Comparison of ENCODE assay signal across 17 cellular contexts in genomic region chr14:81889529-81889928, GRCh38.
"Had no signal": no experiment of that assay in that cellular context is flagged by ENCODE, and none has a peak within 500 bp of the region (broad histone marks: within the 10 kb centered on the region; RNA-seq: fewer than 3 reads in every experiment).

No MANE protein-coding gene starts in this region.

- DNase-seq: colonic mucosa; dermis blood vessel endothelial cell; esophagus squamous epithelium; foreskin keratinocyte; kidney; left colon; mammary epithelial cell; naive thymus-derived CD4-positive, alpha-beta T cell; posterior cingulate gyrus; right cardiac atrium; stimulated activated CD4-positive, alpha-beta T cell treated with anti-CD3 and anti-CD28 coated beads, Interleukin-2, amount 100 ng/mL, for 48 hours; stimulated activated naive CD4-positive, alpha-beta T cell treated with Interleukin-2 at 50 U/mL for 16 hours; thyroid gland had no signal

- H3K27me3 ChIP-seq: colonic mucosa, esophagus squamous epithelium, foreskin keratinocyte, hepatocyte, neutrophil, suprapubic skin, thyroid gland had no signal

- H3K4me3 ChIP-seq: colonic mucosa, esophagus squamous epithelium, hepatocyte, smooth muscle cell, suprapubic skin, thyroid gland had no signal

- H3K36me3 ChIP-seq: colonic mucosa, esophagus squamous epithelium, neutrophil, suprapubic skin, thyroid gland had no signal

- H3K9me3 ChIP-seq: colonic mucosa, esophagus squamous epithelium, neutrophil, suprapubic skin, thyroid gland had no signal

- H3K27ac ChIP-seq: colonic mucosa, esophagus squamous epithelium, foreskin keratinocyte, hepatocyte, neutrophil, suprapubic skin, thyroid gland had no signal

- ATAC-seq: foreskin keratinocyte; left colon; naive thymus-derived CD4-positive, alpha-beta T cell had no signal

- H3K4me1 ChIP-seq: colonic mucosa, esophagus squamous epithelium, foreskin keratinocyte, suprapubic skin, thyroid gland had no signal
